ENCODE assay signal across 16 cellular contexts in genomic region chr10:122499491-122499941, GRCh38. TPM values are rescaled to one million over a fixed set of nuclear protein-coding genes. Genes with fewer than 3 reads are reported as not detected.
DNase-seq lines count a peak whose midpoint lies in the region; ATAC-seq, FAIRE-seq and TF ChIP-seq lines count a peak whose summit lies in the region.
"Had no signal": no experiment of that assay in that cellular context is flagged by ENCODE, and none has a peak within 500 bp of the region (broad histone marks: within the 10 kb centered on the region; RNA-seq: fewer than 3 reads in every experiment).

No MANE protein-coding gene starts in this region.

- peaks cover 0 to 3% (median 0%) of the 10 kb centered on the region in 7 donors for H3K9me3 Mint-ChIP-seq in CD14-positive monocyte
- H3K9me3 Mint-ChIP-seq in activated T-helper 17 cell treated with anti-CD3 and anti-CD28 coated beads, Interleukin-2, amount 50 U/mL, for 72 hours = no peaks in the 10 kb centered on the region
- H3K9me3 Mint-ChIP-seq in CD4-positive, alpha-beta memory T cell = no peaks in the 10 kb centered on the region

- peaks cover 5 to 20% (median 19%) of the 10 kb centered on the region in 3 donors for H3K27me3 Mint-ChIP-seq in CD14-positive monocyte (ENCODE audit: low read depth in 3 of 3)
- H3K27me3 Mint-ChIP-seq in activated T-helper 17 cell treated with anti-CD3 and anti-CD28 coated beads, Interleukin-2, amount 50 U/mL, for 72 hours = no peaks in the 10 kb centered on the region
- H3K27me3 Mint-ChIP-seq in CD4-positive, alpha-beta memory T cell = no peaks in the 10 kb centered on the region
- H3K27me3 Mint-ChIP-seq: activated naive CD8-positive, alpha-beta T cell had no signal

- intact Hi-C loops in CD14-positive monocyte (cut with micrococcal nuclease) = no loop called here
- intact Hi-C loops in CD4-positive, alpha-beta memory T cell (cut with micrococcal nuclease) = no loop called here

- no peak for FAIRE-seq in HTR-8/SVneo (lab: Jason Lieb, UNC)
- no peak for FAIRE-seq in RCC 7860 (lab: Jason Lieb, UNC)
- FAIRE-seq: H1, K562 had no signal

- H3K27ac ChIP-seq in cingulate gyrus (ENCODE audit: low read depth, low read length) (peak overlapping the region; percentile 83), skin epidermis (peak overlapping the region in 11 of 21 experiments; percentile 3 to 85 (median 72))
- H3K27ac ChIP-seq in CD4-positive, alpha-beta memory T cell (ENCODE audit: low read depth, low read length) = no peak overlapping the region

- ATAC-seq in activated T-helper 17 cell treated with anti-CD3 and anti-CD28 coated beads, Interleukin-2, amount 50 U/mL, for 72 hours (replicated peaks) = no peak
- ATAC-seq: K562 had no signal

- H3K27me3 ChIP-seq in CD4-positive, alpha-beta memory T cell (ENCODE audit: insufficient read depth, low read length) = no peaks in the 10 kb centered on the region

- TF ChIP-seq CTCF in CD14-positive monocyte (IDR thresholded peaks at IDR 0.05) = no peak

- no peaks in the 10 kb centered on the region for H3K9me3 ChIP-seq in CD4-positive, alpha-beta memory T cell (ENCODE audit: control insufficient read depth in 1 of 2, low read length in 2 of 2)

- CTCF ChIA-PET in CD4-positive, alpha-beta memory T cell (lab: Charles Lee; ENCODE audit: partially characterized antibody) = interaction anchor here (0.9 to 1.6 kb wide), 4 partner anchors 15 to 66 kb away, joined by 3 to 6 read pairs (median 4); no protein-coding TSS in a partner anchor

- H3K4me3 ChIP-seq in skin epidermis = no peak overlapping the region
- H3K4me3 ChIP-seq in CD4-positive, alpha-beta memory T cell (ENCODE audit: low read length in 2 of 2) = no peak overlapping the region
- H3K4me3 ChIP-seq: K562 had no signal

- no peak overlapping the region for H3K27ac Mint-ChIP-seq in CD14-positive monocyte
- H3K27ac Mint-ChIP-seq in activated T-helper 17 cell treated with anti-CD3 and anti-CD28 coated beads, Interleukin-2, amount 50 U/mL, for 72 hours = no peak overlapping the region
- H3K27ac Mint-ChIP-seq in CD4-positive, alpha-beta memory T cell = no peak overlapping the region
- H3K27ac Mint-ChIP-seq: activated naive CD8-positive, alpha-beta T cell had no signal

- POLR2A ChIA-PET in CD4-positive, alpha-beta memory T cell (lab: Charles Lee; ENCODE audit: partially characterized antibody) = no interaction called here

- peak; percentile 24 for DNase-seq in CD14-positive monocyte (ENCODE audit: low spot score)
- DNase-seq in hippocampal formation (lab: John Stamatoyannopoulos, UW) = peak; percentile 29 to 36
- DNase-seq in HTR-8/SVneo (ENCODE audit: insufficient read length, low spot score) = no peak
- no peak for DNase-seq in CD4-positive, alpha-beta memory T cell
- DNase-seq in RCC 7860 (ENCODE audit: low spot score) = no peak
- DNase-seq: COR-L47, NCI-H2107, occipital lobe, T1000 had no signal

- H3K4me3 Mint-ChIP-seq in CD14-positive monocyte = no peak overlapping the region
- H3K4me3 Mint-ChIP-seq in activated T-helper 17 cell treated with anti-CD3 and anti-CD28 coated beads, Interleukin-2, amount 50 U/mL, for 72 hours = no peak overlapping the region
- H3K4me3 Mint-ChIP-seq in CD4-positive, alpha-beta memory T cell = no peak overlapping the region
- H3K4me3 Mint-ChIP-seq: activated naive CD8-positive, alpha-beta T cell had no signal

- no peaks in the 10 kb centered on the region for H3K36me3 ChIP-seq in CD4-positive, alpha-beta memory T cell (ENCODE audit: insufficient read depth, low read length)

- H3K4me1 ChIP-seq in CD4-positive, alpha-beta memory T cell (ENCODE audit: insufficient read depth, low read length) = peaks cover 21% of the 10 kb centered on the region

- H3K36me3 Mint-ChIP-seq in CD14-positive monocyte = no peaks in the 10 kb centered on the region
- no peaks in the 10 kb centered on the region for H3K36me3 Mint-ChIP-seq in activated T-helper 17 cell treated with anti-CD3 and anti-CD28 coated beads, Interleukin-2, amount 50 U/mL, for 72 hours (ENCODE audit: low read depth)
- peaks cover 0 to 2% of the 10 kb centered on the region in 2 donors for H3K36me3 Mint-ChIP-seq in CD4-positive, alpha-beta memory T cell
- H3K36me3 Mint-ChIP-seq: activated naive CD8-positive, alpha-beta T cell had no signal

- H3K4me1 Mint-ChIP-seq in CD14-positive monocyte = peaks cover 26% of the 10 kb centered on the region
- peaks cover 10% of the 10 kb centered on the region for H3K4me1 Mint-ChIP-seq in activated T-helper 17 cell treated with anti-CD3 and anti-CD28 coated beads, Interleukin-2, amount 50 U/mL, for 72 hours
- peaks cover 15 to 32% (median 22%) of the 10 kb centered on the region in 4 donors for H3K4me1 Mint-ChIP-seq in CD4-positive, alpha-beta memory T cell

RNA-seq across cellular contexts. Expression of gene HTRA1, which starts 38.2 kb away (rescaled TPM):
- polyA plus RNA-seq in CD14-positive monocyte = 1 to 10 TPM in 1 of 2 donors, under 1 TPM in 1; 0.84 to 4.7 TPM
- not detected for total RNA-seq in activated T-helper 17 cell treated with anti-CD3 and anti-CD28 coated beads, Interleukin-2, amount 50 U/mL, for 72 hours
- total RNA-seq in CD4-positive, alpha-beta memory T cell = under 1 TPM in 1 of 2 experiments, not detected in 1; 0.17 TPM
- polyA plus RNA-seq in CD4-positive, alpha-beta memory T cell = under 1 TPM in 1 of 2 donors, not detected in 1; 0.21 TPM

RNA-seq across cellular contexts. Expression of gene ARMS2, which starts 45.1 kb away (rescaled TPM):
- polyA plus RNA-seq in CD14-positive monocyte = not detected
- total RNA-seq in activated T-helper 17 cell treated with anti-CD3 and anti-CD28 coated beads, Interleukin-2, amount 50 U/mL, for 72 hours = not detected
- total RNA-seq in CD4-positive, alpha-beta memory T cell = not detected
- polyA plus RNA-seq in CD4-positive, alpha-beta memory T cell = not detected
- total RNA-seq: H1, K562, occipital lobe, urinary bladder had no signal
- polyA plus RNA-seq: H1, K562, urinary bladder had no signal

Comparison
In these comparisons a context has a peak if more than half of its experiments do, and no peak if none do; other contexts are left out.
1. DNase-seq: peak in CD14-positive monocyte (single experiment) and hippocampal formation (2 of 2); none in HTR-8/SVneo (single experiment), CD4-positive, alpha-beta memory T cell (0 of 5) and RCC 7860 (single experiment).